Comparison of ENCODE assay signal across 1 cellular context in genomic region chr2:17757321-17757720, GRCh38.
A peak's percentile ranks its signal among the peaks of the same experiment; 100 is the strongest.
TF ChIP-seq lines count a peak whose summit lies in the region.

No MANE protein-coding gene starts in this region.

TF ChIP-seq in HepG2, 621 proteins besides CTCF, POLR2A, EP300 and RAD21 (continued from another document and continues in another):
- no peak for TF ChIP-seq RERE (CRISPR knock-in tag; IDR thresholded peaks at IDR 0.05; ENCODE audit: low read depth)
- TF ChIP-seq ZNF580 (CRISPR knock-in tag; IDR thresholded peaks at IDR 0.05; ENCODE audit: borderline replicate concordance, low read depth), result no peak
- no peak for TF ChIP-seq ZBTB39 (CRISPR knock-in tag; IDR thresholded peaks at IDR 0.05)
- no peak for TF ChIP-seq ZNF775 (CRISPR knock-in tag; IDR thresholded peaks at IDR 0.05; ENCODE audit: borderline replicate concordance)
- TF ChIP-seq DPF2 (CRISPR knock-in tag; IDR thresholded peaks at IDR 0.05; ENCODE audit: borderline replicate concordance, low read depth), result no peak
- TF ChIP-seq SNAI1 (CRISPR knock-in tag; IDR thresholded peaks at IDR 0.05; ENCODE audit: borderline replicate concordance), result no peak
- TF ChIP-seq SAP130 (CRISPR knock-in tag; IDR thresholded peaks at IDR 0.05; ENCODE audit: low read depth), result peak; percentile 62
- peak; percentile 44 for TF ChIP-seq THAP11 (CRISPR knock-in tag; IDR thresholded peaks at IDR 0.05)
- TF ChIP-seq, protein P1, sequence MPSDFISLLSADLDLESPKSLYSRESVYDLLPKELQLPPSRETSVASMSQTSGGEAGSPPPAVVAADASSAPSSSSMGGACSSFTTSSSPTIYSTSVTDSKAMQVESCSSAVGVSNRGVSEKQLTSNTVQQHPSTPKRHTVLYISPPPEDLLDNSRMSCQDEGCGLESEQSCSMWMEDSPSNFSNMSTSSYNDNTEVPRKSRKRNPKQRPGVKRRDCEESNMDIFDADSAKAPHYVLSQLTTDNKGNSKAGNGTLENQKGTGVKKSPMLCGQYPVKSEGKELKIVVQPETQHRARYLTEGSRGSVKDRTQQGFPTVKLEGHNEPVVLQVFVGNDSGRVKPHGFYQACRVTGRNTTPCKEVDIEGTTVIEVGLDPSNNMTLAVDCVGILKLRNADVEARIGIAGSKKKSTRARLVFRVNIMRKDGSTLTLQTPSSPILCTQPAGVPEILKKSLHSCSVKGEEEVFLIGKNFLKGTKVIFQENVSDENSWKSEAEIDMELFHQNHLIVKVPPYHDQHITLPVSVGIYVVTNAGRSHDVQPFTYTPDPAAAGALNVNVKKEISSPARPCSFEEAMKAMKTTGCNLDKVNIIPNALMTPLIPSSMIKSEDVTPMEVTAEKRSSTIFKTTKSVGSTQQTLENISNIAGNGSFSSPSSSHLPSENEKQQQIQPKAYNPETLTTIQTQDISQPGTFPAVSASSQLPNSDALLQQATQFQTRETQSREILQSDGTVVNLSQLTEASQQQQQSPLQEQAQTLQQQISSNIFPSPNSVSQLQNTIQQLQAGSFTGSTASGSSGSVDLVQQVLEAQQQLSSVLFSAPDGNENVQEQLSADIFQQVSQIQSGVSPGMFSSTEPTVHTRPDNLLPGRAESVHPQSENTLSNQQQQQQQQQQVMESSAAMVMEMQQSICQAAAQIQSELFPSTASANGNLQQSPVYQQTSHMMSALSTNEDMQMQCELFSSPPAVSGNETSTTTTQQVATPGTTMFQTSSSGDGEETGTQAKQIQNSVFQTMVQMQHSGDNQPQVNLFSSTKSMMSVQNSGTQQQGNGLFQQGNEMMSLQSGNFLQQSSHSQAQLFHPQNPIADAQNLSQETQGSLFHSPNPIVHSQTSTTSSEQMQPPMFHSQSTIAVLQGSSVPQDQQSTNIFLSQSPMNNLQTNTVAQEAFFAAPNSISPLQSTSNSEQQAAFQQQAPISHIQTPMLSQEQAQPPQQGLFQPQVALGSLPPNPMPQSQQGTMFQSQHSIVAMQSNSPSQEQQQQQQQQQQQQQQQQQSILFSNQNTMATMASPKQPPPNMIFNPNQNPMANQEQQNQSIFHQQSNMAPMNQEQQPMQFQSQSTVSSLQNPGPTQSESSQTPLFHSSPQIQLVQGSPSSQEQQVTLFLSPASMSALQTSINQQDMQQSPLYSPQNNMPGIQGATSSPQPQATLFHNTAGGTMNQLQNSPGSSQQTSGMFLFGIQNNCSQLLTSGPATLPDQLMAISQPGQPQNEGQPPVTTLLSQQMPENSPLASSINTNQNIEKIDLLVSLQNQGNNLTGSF (CRISPR knock-in tag; IDR thresholded peaks at IDR 0.05), result no peak
- peak; percentile 36; the same call in 1 of the 2 replicates for TF ChIP-seq ZMYM4 (CRISPR knock-in tag; IDR thresholded peaks at IDR 0.05)
- TF ChIP-seq ZNF841 (CRISPR knock-in tag; IDR thresholded peaks at IDR 0.05; ENCODE audit: borderline replicate concordance), result no peak
- TF ChIP-seq, protein P2, sequence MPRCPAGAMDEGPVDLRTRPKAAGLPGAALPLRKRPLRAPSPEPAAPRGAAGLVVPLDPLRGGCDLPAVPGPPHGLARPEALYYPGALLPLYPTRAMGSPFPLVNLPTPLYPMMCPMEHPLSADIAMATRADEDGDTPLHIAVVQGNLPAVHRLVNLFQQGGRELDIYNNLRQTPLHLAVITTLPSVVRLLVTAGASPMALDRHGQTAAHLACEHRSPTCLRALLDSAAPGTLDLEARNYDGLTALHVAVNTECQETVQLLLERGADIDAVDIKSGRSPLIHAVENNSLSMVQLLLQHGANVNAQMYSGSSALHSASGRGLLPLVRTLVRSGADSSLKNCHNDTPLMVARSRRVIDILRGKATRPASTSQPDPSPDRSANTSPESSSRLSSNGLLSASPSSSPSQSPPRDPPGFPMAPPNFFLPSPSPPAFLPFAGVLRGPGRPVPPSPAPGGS (CRISPR knock-in tag; IDR thresholded peaks at IDR 0.05), result no peak
- TF ChIP-seq CREM (IDR thresholded peaks at IDR 0.05), result 0 out of 2 replicates have a peak, but pooled peaks have one; percentile 29
- TF ChIP-seq CREM (CRISPR knock-in tag; IDR thresholded peaks at IDR 0.05), result no peak
- TF ChIP-seq ADNP (CRISPR knock-in tag; IDR thresholded peaks at IDR 0.05), result no peak
- no peak for TF ChIP-seq NAIF1 (CRISPR knock-in tag; IDR thresholded peaks at IDR 0.05; ENCODE audit: borderline replicate concordance)
- TF ChIP-seq ZNF205 (CRISPR knock-in tag; IDR thresholded peaks at IDR 0.05), result no peak
- peak; percentile 95 for TF ChIP-seq TEAD3 (CRISPR knock-in tag; optimal IDR thresholded peaks at IDR 0.05; ENCODE audit: borderline replicate concordance)
- TF ChIP-seq JUN (CRISPR knock-in tag; IDR thresholded peaks at IDR 0.05), result no peak
- TF ChIP-seq ZNF556 (CRISPR knock-in tag; IDR thresholded peaks at IDR 0.05; ENCODE audit: borderline replicate concordance), result no peak
- TF ChIP-seq PCBP1 (IDR thresholded peaks at IDR 0.05; ENCODE audit: borderline replicate concordance, low read depth, low read length), result no peak
- TF ChIP-seq, protein P3, sequence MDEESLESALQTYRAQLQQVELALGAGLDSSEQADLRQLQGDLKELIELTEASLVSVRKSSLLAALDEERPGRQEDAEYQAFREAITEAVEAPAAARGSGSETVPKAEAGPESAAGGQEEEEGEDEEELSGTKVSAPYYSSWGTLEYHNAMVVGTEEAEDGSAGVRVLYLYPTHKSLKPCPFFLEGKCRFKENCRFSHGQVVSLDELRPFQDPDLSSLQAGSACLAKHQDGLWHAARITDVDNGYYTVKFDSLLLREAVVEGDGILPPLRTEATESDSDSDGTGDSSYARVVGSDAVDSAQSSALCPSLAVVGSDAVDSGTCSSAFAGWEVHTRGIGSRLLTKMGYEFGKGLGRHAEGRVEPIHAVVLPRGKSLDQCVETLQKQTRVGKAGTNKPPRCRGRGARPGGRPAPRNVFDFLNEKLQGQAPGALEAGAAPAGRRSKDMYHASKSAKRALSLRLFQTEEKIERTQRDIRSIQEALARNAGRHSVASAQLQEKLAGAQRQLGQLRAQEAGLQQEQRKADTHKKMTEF (CRISPR knock-in tag; IDR thresholded peaks at IDR 0.05), result no peak
- TF ChIP-seq GABPA (IDR thresholded peaks at IDR 0.05; ENCODE audit: low read depth, low read length), result peak; percentile 30; the same call in 1 of the 2 replicates
- TF ChIP-seq GABPA (CRISPR knock-in tag; IDR thresholded peaks at IDR 0.05; ENCODE audit: low read depth), result peak; percentile 89
- TF ChIP-seq KLF6 (CRISPR knock-in tag; IDR thresholded peaks at IDR 0.05), result no peak
- 0 out of 2 replicates have a peak, but pooled peaks have one; percentile 14 for TF ChIP-seq PPARG (CRISPR knock-in tag; conservative IDR thresholded peaks at IDR 0.05)
- no peak for TF ChIP-seq ZHX2 (IDR thresholded peaks at IDR 0.05; ENCODE audit: low read depth)
- no peak for TF ChIP-seq ZHX2 (CRISPR knock-in tag; IDR thresholded peaks at IDR 0.05; ENCODE audit: borderline replicate concordance)
- TF ChIP-seq NKX3-1 (CRISPR knock-in tag; IDR thresholded peaks at IDR 0.05), result no peak
- no peak for TF ChIP-seq ZMAT5 (CRISPR knock-in tag; IDR thresholded peaks at IDR 0.05; ENCODE audit: borderline replicate concordance, low read depth)
- TF ChIP-seq MED1 (CRISPR knock-in tag; IDR thresholded peaks at IDR 0.05), result peak; percentile 53
- TF ChIP-seq HOXA9 (CRISPR knock-in tag; IDR thresholded peaks at IDR 0.05; ENCODE audit: borderline replicate concordance), result no peak
- no peak for TF ChIP-seq MYNN (CRISPR knock-in tag; IDR thresholded peaks at IDR 0.05; ENCODE audit: low read depth)
- TF ChIP-seq RFX1 (IDR thresholded peaks at IDR 0.05), result no peak
- TF ChIP-seq ZMAT3 (CRISPR knock-in tag; conservative IDR thresholded peaks at IDR 0.05), result no peak
- TF ChIP-seq U2AF1 (optimal IDR thresholded peaks at IDR 0.05; ENCODE audit: low read depth, low read length), result no peak
- TF ChIP-seq ETV5 (CRISPR knock-in tag; IDR thresholded peaks at IDR 0.05; ENCODE audit: borderline replicate concordance), result peak; percentile 91
- TF ChIP-seq MTF2 (CRISPR knock-in tag; IDR thresholded peaks at IDR 0.05; ENCODE audit: borderline replicate concordance), result no peak
- TF ChIP-seq ZNF614 (CRISPR knock-in tag; IDR thresholded peaks at IDR 0.05; ENCODE audit: borderline replicate concordance), result 0 out of 2 replicates have a peak, but pooled peaks have one; percentile 65
- no peak for TF ChIP-seq ZNF569 (CRISPR knock-in tag; IDR thresholded peaks at IDR 0.05; ENCODE audit: borderline replicate concordance)
- no peak for TF ChIP-seq SPEN (CRISPR knock-in tag; IDR thresholded peaks at IDR 0.05; ENCODE audit: low read depth)
